1 cellular context compared by ENCODE assay signal in genomic region chr16:69773255-69773947, GRCh38.
TF ChIP-seq lines count a peak whose summit lies in the region.

No MANE protein-coding gene starts in this region.

TF ChIP-seq in HEK293T, 16 proteins besides CTCF, POLR2A, EP300 and RAD21:
- TF ChIP-seq ZNF384 (IDR thresholded peaks at IDR 0.05): no peak
- no peak for TF ChIP-seq HDGF (IDR thresholded peaks at IDR 0.05; ENCODE audit: borderline replicate concordance)
- no peak for TF ChIP-seq TARDBP (IDR thresholded peaks at IDR 0.05)
- TF ChIP-seq SP1 (IDR thresholded peaks at IDR 0.05): no peak
- TF ChIP-seq CTBP1 (IDR thresholded peaks at IDR 0.05; ENCODE audit: borderline replicate concordance): no peak
- no peak for TF ChIP-seq ARNT (IDR thresholded peaks at IDR 0.05)
- TF ChIP-seq SUZ12 (IDR thresholded peaks at IDR 0.05): no peak
- TF ChIP-seq, protein P1, sequence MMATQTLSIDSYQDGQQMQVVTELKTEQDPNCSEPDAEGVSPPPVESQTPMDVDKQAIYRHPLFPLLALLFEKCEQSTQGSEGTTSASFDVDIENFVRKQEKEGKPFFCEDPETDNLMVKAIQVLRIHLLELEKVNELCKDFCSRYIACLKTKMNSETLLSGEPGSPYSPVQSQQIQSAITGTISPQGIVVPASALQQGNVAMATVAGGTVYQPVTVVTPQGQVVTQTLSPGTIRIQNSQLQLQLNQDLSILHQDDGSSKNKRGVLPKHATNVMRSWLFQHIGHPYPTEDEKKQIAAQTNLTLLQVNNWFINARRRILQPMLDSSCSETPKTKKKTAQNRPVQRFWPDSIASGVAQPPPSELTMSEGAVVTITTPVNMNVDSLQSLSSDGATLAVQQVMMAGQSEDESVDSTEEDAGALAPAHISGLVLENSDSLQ (IDR thresholded peaks at IDR 0.05): no peak
- no peak for TF ChIP-seq ELF4 (IDR thresholded peaks at IDR 0.05)
- no peak for TF ChIP-seq FOXA1 (IDR thresholded peaks at IDR 0.05)
- no peak for TF ChIP-seq LEF1 (IDR thresholded peaks at IDR 0.05; ENCODE audit: borderline replicate concordance)
- no peak for TF ChIP-seq FOXK2 (IDR thresholded peaks at IDR 0.05)
- TF ChIP-seq NFRKB (IDR thresholded peaks at IDR 0.05): no peak
- no peak for TF ChIP-seq L3MBTL2 (conservative IDR thresholded peaks at IDR 0.05)
- no peak for TF ChIP-seq FOXM1 (IDR thresholded peaks at IDR 0.05; ENCODE audit: borderline replicate concordance)
- no peak for TF ChIP-seq BHLHE40 (IDR thresholded peaks at IDR 0.05; ENCODE audit: borderline replicate concordance)
TF ChIP-seq in HEK293T: peak in this region for 0.
